Comparison of ENCODE assay signal across 9 cellular contexts in genomic region chrX:41275661-41276609, GRCh38. TPM values are rescaled to one million over a fixed set of nuclear protein-coding genes. Genes with fewer than 3 reads are reported as not detected.
DNase-seq lines count a peak whose midpoint lies in the region; FAIRE-seq and TF ChIP-seq lines count a peak whose summit lies in the region.
"Had no signal": no experiment of that assay in that cellular context is flagged by ENCODE, and none has a peak within 500 bp of the region (broad histone marks: within the 10 kb centered on the region; RNA-seq: fewer than 3 reads in every experiment).

No MANE protein-coding gene starts in this region.

- H3K18ac ChIP-seq in mesendoderm (ENCODE audit: low read length), result peak overlapping the region; percentile 92

- peak; percentile 49 for DNase-seq in D721Med (ENCODE audit: insufficient read length, low spot score)
- peak; percentile 34 for DNase-seq in H54 (ENCODE audit: insufficient read length, low spot score)
- peak; percentile 21 for DNase-seq in NCI-H2196 treated with DMSO at 0.1 percent for 48 hours (lab: John Stamatoyannopoulos, UW; ENCODE audit: unreplicated experiment)
- DNase-seq in activated CD8-positive, alpha-beta memory T cell treated with anti-CD3 and anti-CD28 coated beads for 24 hours, result peak; percentile 82
- DNase-seq in endodermal cell, result peak; percentile 89
- peak; percentile 58 for DNase-seq in mesendoderm
- peak; percentile 23 to 48 for DNase-seq in stimulated activated CD8-positive, alpha-beta memory T cell treated with anti-CD3 and anti-CD28 coated beads, Interleukin-2, amount 100 ng/mL, for 48 hours (ENCODE audit: low read depth in 2 of 2)
- DNase-seq in NK-92 (lab: John Stamatoyannopoulos, UW; ENCODE audit: unreplicated experiment), result no peak

- H3K9ac ChIP-seq in endodermal cell (ENCODE audit: extremely low read depth, low read length, poor library complexity, severe bottlenecking) (no peak overlapping the region), mesendoderm (ENCODE audit: low read length) (peak overlapping the region; percentile 53)

- no peaks in the 10 kb centered on the region for H3K36me3 Mint-ChIP-seq in endodermal cell (ENCODE audit: low read depth)

- H3K27me3 Mint-ChIP-seq in endodermal cell (ENCODE audit: insufficient read depth), result peaks cover 2% of the 10 kb centered on the region

- peak; percentile 21; the same call in 1 of the 2 replicates for TF ChIP-seq POLR2A in H54 (IDR thresholded peaks at IDR 0.05; ENCODE audit: low read depth, low read length)

- TF ChIP-seq CTCF in D721Med (IDR thresholded peaks at IDR 0.05; ENCODE audit: insufficient read depth, missing control alignments) (peak; percentile 38), endodermal cell (conservative IDR thresholded peaks at IDR 0.05) (peak; percentile 61)

- H3K4me1 Mint-ChIP-seq in endodermal cell, result no peaks in the 10 kb centered on the region

- peak overlapping the region; percentile 66 for H3K4me3 ChIP-seq in endodermal cell (ENCODE audit: low read length)
- H3K4me3 ChIP-seq in mesendoderm (ENCODE audit: low read length), result peak overlapping the region; percentile 29

- no peaks in the 10 kb centered on the region for H3K79me1 ChIP-seq in mesendoderm (ENCODE audit: low read length)

- H2BK5ac ChIP-seq in mesendoderm (ENCODE audit: low read length), result no peak overlapping the region

- H2BK15ac ChIP-seq in mesendoderm (replicated peaks; ENCODE audit: low read depth), result no peak overlapping the region

- no peak overlapping the region for H3K4ac ChIP-seq in mesendoderm (ENCODE audit: low read depth, low read length)

- no peak overlapping the region for H2BK120ac ChIP-seq in mesendoderm (ENCODE audit: low read depth, low read length)

- no peak overlapping the region for H3K27ac ChIP-seq in endodermal cell (ENCODE audit: low read depth, low read length)
- no peak overlapping the region for H3K27ac ChIP-seq in mesendoderm (ENCODE audit: low read depth, low read length)

- peak overlapping the region; percentile 65 for H4K8ac ChIP-seq in mesendoderm (ENCODE audit: low read depth, low read length)

- H3K27ac Mint-ChIP-seq in endodermal cell, result peak overlapping the region; percentile 81

- peak overlapping the region; percentile 69 for H3K4me3 Mint-ChIP-seq in endodermal cell

- no peaks in the 10 kb centered on the region for H3K79me2 ChIP-seq in mesendoderm (ENCODE audit: control insufficient read depth, insufficient read depth, low read length)

- H3K27me3 ChIP-seq in endodermal cell (ENCODE audit: control insufficient read depth, insufficient read depth, low read length, poor library complexity, severe bottlenecking), result no peaks in the 10 kb centered on the region
- no peaks in the 10 kb centered on the region for H3K27me3 ChIP-seq in mesendoderm (ENCODE audit: insufficient read depth, low read length, poor library complexity)

- H3K4me1 ChIP-seq in endodermal cell (ENCODE audit: control insufficient read depth, insufficient read depth, low read length), result no peaks in the 10 kb centered on the region
- H3K4me1 ChIP-seq in mesendoderm (ENCODE audit: control insufficient read depth, low read depth, low read length), result no peaks in the 10 kb centered on the region

- H3K56ac ChIP-seq in mesendoderm (ENCODE audit: low read length), result peak overlapping the region; percentile 76

- FAIRE-seq in D721Med (lab: Jason Lieb, UNC), result no peak
- no peak for FAIRE-seq in H54 (lab: Jason Lieb, UNC)
- FAIRE-seq: endometrium had no signal

- no peak overlapping the region for H3K23ac ChIP-seq in mesendoderm (ENCODE audit: low read length)

- peak overlapping the region; percentile 44 for H3K4me2 ChIP-seq in mesendoderm (ENCODE audit: low read length)

- H3K36me3 ChIP-seq in endodermal cell (ENCODE audit: control insufficient read depth, insufficient read depth, low read length), result no peaks in the 10 kb centered on the region
- no peaks in the 10 kb centered on the region for H3K36me3 ChIP-seq in mesendoderm (ENCODE audit: control insufficient read depth, insufficient read depth, low read length)

- H3K9me3 ChIP-seq in endodermal cell (ENCODE audit: control insufficient read depth, low read length), result no peaks in the 10 kb centered on the region

- no peak overlapping the region for H2AK5ac ChIP-seq in mesendoderm (ENCODE audit: low read length)

- peaks cover 36% of the 10 kb centered on the region for H3K9me3 Mint-ChIP-seq in endodermal cell

- WGBS in endodermal cell (ENCODE audit: insufficient coverage in 1 of 2, insufficient read length in 1 of 2), 2 experiments, result 7% methylated on average over 43 of the region's 54 CpGs; no CpG with 5 or more reads in 1 of the 2 experiments
- WGBS in mesendoderm (ENCODE audit: extremely low coverage, insufficient coverage, low lambda C conversion rate), result no CpG with 5 or more reads among the region's 54 CpGs

- H4K5ac ChIP-seq in mesendoderm (ENCODE audit: low read length), result no peak overlapping the region

RNA-seq across cellular contexts. Expression of gene DDX3X, which starts 58.0 kb away (rescaled TPM):
- total RNA-seq in endodermal cell, result 100 to 1,000 TPM; 218 to 274 TPM
- 150 TPM for polyA plus RNA-seq in endodermal cell (2013, experiment 1 of 2)
- polyA plus RNA-seq in endodermal cell (2013, experiment 2 of 2), result 144 TPM
- 156 TPM for polyA plus RNA-seq in mesendoderm (2013, experiment 1 of 2)
- 152 TPM for polyA plus RNA-seq in mesendoderm (2013, experiment 2 of 2)
